9 cellular contexts compared by ENCODE assay signal in genomic region chr7:106599343-106599698, GRCh38.
A peak's percentile ranks its signal among the peaks of the same experiment; 100 is the strongest.
DNase-seq lines count a peak whose midpoint lies in the region; ATAC-seq and TF ChIP-seq lines count a peak whose summit lies in the region.
"Had no signal": no experiment of that assay in that cellular context is flagged by ENCODE, and none has a peak within 500 bp of the region (broad histone marks: within the 10 kb centered on the region; RNA-seq: fewer than 3 reads in every experiment).

No MANE protein-coding gene starts in this region.

- peak overlapping the region; percentile 91 for H2AFZ ChIP-seq in mesenchymal stem cell (ENCODE audit: low read depth, low read length)

- DNase-seq in COLO668 (lab: John Stamatoyannopoulos, UW; ENCODE audit: unreplicated experiment) (peak; percentile 76), NCI-H1417 (lab: John Stamatoyannopoulos, UW) (peak; percentile 46 to 98 (median 88)), Panc1 (ENCODE audit: low read depth, low spot score) (no peak), mesenchymal stem cell (no peak), dermis blood vessel endothelial cell (no peak), Peyer's patch (no peak), T-helper 9 cell (no peak), uterus (no peak)

- no peak overlapping the region for H2BK5ac ChIP-seq in mesenchymal stem cell (ENCODE audit: low read depth, low read length, poor library complexity, severe bottlenecking)

- in situ Hi-C loops in Panc1 (cut with HindIII; ENCODE audit: low pct_unique_long_range_greater_than_20kb, low sequenced_read_pairs): no loop called here

- no peaks in the 10 kb centered on the region for H3K36me3 ChIP-seq in Panc1 (ENCODE audit: control insufficient read depth, insufficient read depth, low read length)
- H3K36me3 ChIP-seq in mesenchymal stem cell (ENCODE audit: control insufficient read depth in 1 of 2, insufficient read depth in 2 of 2, low read depth in 1 of 2, low read length in 2 of 2): no peaks in the 10 kb centered on the region
- H3K36me3 ChIP-seq in Peyer's patch: no peaks in the 10 kb centered on the region
- H3K36me3 ChIP-seq in uterus: no peaks in the 10 kb centered on the region
- H3K36me3 ChIP-seq: spleen had no signal

- CTCF ChIA-PET in Panc1 (lab: Charles Lee): no interaction called here

- H3K4me1 ChIP-seq in Panc1 (ENCODE audit: control insufficient read depth, insufficient read depth, low read length) (no peaks in the 10 kb centered on the region), mesenchymal stem cell (ENCODE audit: control insufficient read depth, insufficient read depth, low read depth, low read length) (no peaks in the 10 kb centered on the region), Peyer's patch (no peaks in the 10 kb centered on the region), uterus (no peaks in the 10 kb centered on the region)

- no peak overlapping the region for H3K4me2 ChIP-seq in mesenchymal stem cell (ENCODE audit: low read length, poor library complexity, severe bottlenecking)

- H3K4me3 ChIP-seq in Panc1 (ENCODE audit: low read depth in 2 of 2, low read length in 2 of 2) (no peak overlapping the region), mesenchymal stem cell (ENCODE audit: insufficient read depth in 1 of 2, low read depth in 1 of 2, low read length in 2 of 2) (no peak overlapping the region), Peyer's patch (no peak overlapping the region), uterus (no peak overlapping the region)

- no peak overlapping the region for H2BK15ac ChIP-seq in mesenchymal stem cell (ENCODE audit: low read depth, poor library complexity, severe bottlenecking)

- peak; percentile 38; the same call in 1 of the 2 replicates for ATAC-seq in Panc1

- no peak overlapping the region for H3K23ac ChIP-seq in mesenchymal stem cell (ENCODE audit: low read length in 2 of 2)

- H3K79me1 ChIP-seq in mesenchymal stem cell (replicated peaks; ENCODE audit: low read length, poor library complexity, severe bottlenecking): no peaks in the 10 kb centered on the region

- intact Hi-C loops in Panc1 (cut with micrococcal nuclease; ENCODE audit: unreplicated experiment): no loop called here
- intact Hi-C loops in uterus (cut with DNase I; ENCODE audit: low total_unique reads): no loop called here

- no peak overlapping the region for H4K91ac ChIP-seq in mesenchymal stem cell (ENCODE audit: low read length)

- no peak overlapping the region for H3K14ac ChIP-seq in mesenchymal stem cell (ENCODE audit: low read length in 2 of 2)

- H3K4ac ChIP-seq in mesenchymal stem cell (ENCODE audit: low read depth in 1 of 2, low read length in 2 of 2): no peak overlapping the region

- peak overlapping the region in 1 of 2 experiments; percentile 57 for H2BK12ac ChIP-seq in mesenchymal stem cell (ENCODE audit: low read length in 2 of 2)

- H4K8ac ChIP-seq in mesenchymal stem cell (ENCODE audit: low read length): peak overlapping the region; percentile 95

- no peak for TF ChIP-seq POLR2A in Peyer's patch (IDR thresholded peaks at IDR 0.05)
- no peak for TF ChIP-seq POLR2A in uterus (IDR thresholded peaks at IDR 0.05)

- H3K27me3 ChIP-seq in Panc1 (ENCODE audit: control insufficient read depth, insufficient read depth, low read length) (no peaks in the 10 kb centered on the region), mesenchymal stem cell (ENCODE audit: control insufficient read depth in 1 of 2, insufficient read depth in 1 of 2, low read length in 2 of 2) (no peaks in the 10 kb centered on the region), Peyer's patch (no peaks in the 10 kb centered on the region), uterus (no peaks in the 10 kb centered on the region)
- H3K27me3 ChIP-seq: spleen had no signal

- TF ChIP-seq CTCF in Panc1 (IDR thresholded peaks at IDR 0.05) (no peak), Peyer's patch (IDR thresholded peaks at IDR 0.05) (no peak), uterus (IDR thresholded peaks at IDR 0.05) (no peak)

- no peak overlapping the region for H3K9ac ChIP-seq in mesenchymal stem cell (ENCODE audit: low read length)

- 63% methylated on average over 1 of the region's 3 CpGs for WGBS in mesenchymal stem cell

- H3K27ac ChIP-seq in Panc1 (ENCODE audit: low read length) (no peak overlapping the region), mesenchymal stem cell (ENCODE audit: low read length, poor library complexity, severe bottlenecking) (no peak overlapping the region), Peyer's patch (peak overlapping the region in 1 of 4 donors; percentile 40), uterus (no peak overlapping the region)

- H3K9me3 ChIP-seq in Panc1 (ENCODE audit: control insufficient read depth, insufficient read depth, low read depth, low read length) (no peaks in the 10 kb centered on the region), mesenchymal stem cell (ENCODE audit: control insufficient read depth, low read length) (no peaks in the 10 kb centered on the region), Peyer's patch (no peaks in the 10 kb centered on the region), uterus (no peaks in the 10 kb centered on the region)
- H3K9me3 ChIP-seq: spleen had no signal

- BruUV-seq in Panc1 (replicated peaks; lab: Mats Ljungman, UMichigan): no TSS peak

- peak overlapping the region; percentile 7 to 43 for H3K18ac ChIP-seq in mesenchymal stem cell (ENCODE audit: low read depth in 1 of 2, low read length in 2 of 2)

- H2BK120ac ChIP-seq in mesenchymal stem cell (ENCODE audit: low read depth, low read length): no peak overlapping the region

- no peak overlapping the region for H2AK5ac ChIP-seq in mesenchymal stem cell (ENCODE audit: low read length, severe bottlenecking)

- POLR2A ChIA-PET in Panc1 (lab: Charles Lee): no interaction called here

Comparison
In these comparisons a context has a peak if more than half of its experiments do, and no peak if none do; other contexts are left out.
1. DNase-seq: peak in COLO668 (single experiment) and NCI-H1417 (3 of 3); none in Panc1 (single experiment), mesenchymal stem cell (single experiment), dermis blood vessel endothelial cell (single experiment), Peyer's patch (0 of 3), T-helper 9 cell (single experiment) and uterus (0 of 2).